26 cellular contexts compared by ENCODE assay signal in genomic region chr2:208509586-208509985, GRCh38.
"Had no signal": no experiment of that assay in that cellular context is flagged by ENCODE, and none has a peak within 500 bp of the region (broad histone marks: within the 10 kb centered on the region; RNA-seq: fewer than 3 reads in every experiment).

No MANE protein-coding gene starts in this region.

- H3K9me3 ChIP-seq: testis, thoracic aorta, thyroid gland, tibial artery, transverse colon, upper lobe of right lung, uterus, vagina had no signal

- H3K4me3 ChIP-seq: stomach, suprapubic skin, testis, thoracic aorta, thyroid gland, tibial artery, tibial nerve, transverse colon, upper lobe of left lung, upper lobe of right lung, uterus, vagina had no signal

- H3K4me1 ChIP-seq: stomach, suprapubic skin, testis, thyroid gland, tibial artery, tibial nerve, transverse colon, upper lobe of left lung, upper lobe of right lung, uterus, vagina had no signal

- DNase-seq: stimulated activated CD4-positive, alpha-beta T cell treated with anti-CD3 and anti-CD28 coated beads, Interleukin-2, amount 100 ng/mL, for 48 hours; stimulated activated CD4-positive, alpha-beta T cell treated with anti-CD3 and anti-CD28 coated beads, Interleukin-4, amount 100 ng/mL, for 1 hour; stimulated activated CD4-positive, alpha-beta T cell treated with anti-CD3 and anti-CD28 coated beads, Interleukin-4, amount 100 ng/mL, for 24 hours; stimulated activated CD4-positive, alpha-beta T cell treated with anti-CD3 and anti-CD28 coated beads, Interleukin-4, amount 100 ng/mL, for 4 hours; stimulated activated CD8-positive, alpha-beta memory T cell treated with anti-CD3 and anti-CD28 coated beads, Interleukin-4, amount 100 ng/mL, for 48 hours; stimulated activated naive B cell treated with anti-CD40 and anti-IgM and Interleukin-4, amounts not matched to agents 10 μg/mL and 1 μg/mL and 100 μg/mL, for 72 hours; stimulated activated naive CD4-positive, alpha-beta T cell; stimulated activated naive CD4-positive, alpha-beta T cell treated with Interleukin-2 at 50 U/mL for 16 hours; stimulated activated naive CD8-positive, alpha-beta T cell treated with anti-CD3 and anti-CD28 coated beads, Interleukin-15, amount 100 ng/mL, for 72 hours; stimulated activated naive CD8-positive, alpha-beta T cell treated with anti-CD3 and anti-CD28 coated beads, Interleukin-15, Interleukin-2, amounts not matched to agents 100 U/mL and 50 U/mL, for 24 hours; stomach; substantia nigra; testis; thyroid gland; tibial artery; transverse colon; trophoblast cell; upper lobe of left lung; upper lobe of right lung; uterus had no signal

- H3K36me3 ChIP-seq: stomach, suprapubic skin, thoracic aorta, thyroid gland, tibial artery, tibial nerve, transverse colon, upper lobe of left lung, upper lobe of right lung, uterus, vagina had no signal

- H3K27ac ChIP-seq: stomach, suprapubic skin, testis, thoracic aorta, thyroid gland, tibial artery, tibial nerve, transverse colon, upper lobe of left lung, upper lobe of right lung, uterus, vagina had no signal

- H3K27me3 ChIP-seq: stomach, suprapubic skin, testis, thyroid gland, tibial artery, tibial nerve, transverse colon, upper lobe of left lung, upper lobe of right lung, uterus, vagina had no signal

- ATAC-seq: stimulated activated effector memory CD8-positive, alpha-beta T cell treated with anti-CD3 and anti-CD28 coated beads, Interleukin-12 subunit alpha, Interleukin-12 subunit beta, amount 100 ng/mL, for 72 hours; stimulated activated memory B cell treated with anti-CD40 and anti-IgM and Interleukin-4, amounts not matched to agents 10 μg/mL and 1 μg/mL and 100 μg/mL, for 72 hours; stimulated activated naive B cell treated with anti-CD40 and anti-IgM and Interleukin-4, amounts not matched to agents 10 μg/mL and 1 μg/mL and 100 μg/mL, for 72 hours; stimulated activated naive CD8-positive, alpha-beta T cell treated with anti-CD3 and anti-CD28 coated beads, Interleukin-15, amount 100 ng/mL, for 72 hours; stimulated activated naive CD8-positive, alpha-beta T cell treated with anti-CD3 and anti-CD28 coated beads, Interleukin-15, Interleukin-2, amounts not matched to agents 100 U/mL and 50 U/mL, for 24 hours; upper lobe of right lung had no signal
